In the genomic region with DNA sequence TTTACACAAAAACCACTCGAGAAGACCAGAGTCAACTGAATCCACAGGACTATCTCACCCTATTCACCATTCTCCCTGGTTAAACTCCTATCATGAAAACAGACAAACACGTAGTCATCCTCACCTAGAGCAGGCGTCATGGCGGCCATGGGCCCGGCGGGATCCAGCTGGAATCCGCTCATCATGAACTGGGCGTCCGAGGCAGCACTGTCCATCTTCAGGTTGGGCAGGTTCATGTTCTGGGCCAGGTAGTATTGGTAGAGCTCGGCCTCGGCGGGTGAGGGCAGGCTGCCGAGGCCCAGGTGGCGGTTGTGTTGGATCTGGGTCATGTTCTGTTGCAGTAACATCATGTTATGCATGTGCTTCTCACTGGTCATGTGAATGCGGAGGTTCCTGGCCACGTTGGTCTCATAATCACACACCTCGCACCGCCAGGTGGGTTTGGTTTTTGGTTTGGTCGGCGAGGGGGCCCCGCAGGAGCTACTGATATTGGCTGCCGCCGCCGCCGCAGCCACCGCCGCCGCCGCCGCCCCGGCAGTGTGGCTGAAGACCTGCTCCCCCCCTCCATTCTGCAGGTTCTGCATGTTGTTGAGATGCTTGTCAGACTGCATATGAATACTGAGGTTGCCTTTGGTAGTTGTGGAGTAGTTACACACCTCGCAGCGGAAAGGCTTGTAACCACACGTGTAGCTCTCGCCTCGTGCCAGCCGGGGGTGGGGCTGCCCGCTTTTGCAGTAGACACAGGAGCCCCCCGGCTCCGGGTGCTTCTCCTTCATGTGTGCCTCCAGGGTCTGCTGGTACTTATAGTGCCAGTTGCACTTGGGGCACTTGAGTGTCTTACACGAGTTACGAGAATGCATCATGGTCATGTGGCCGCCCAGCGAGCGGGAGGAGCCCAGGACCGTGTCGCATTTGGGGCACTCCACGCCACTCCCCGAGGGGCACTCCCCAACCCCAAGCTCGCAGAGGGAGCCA, we compare ENCODE assay signal across 15 cellular contexts.
A peak's percentile ranks its signal among the peaks of the same experiment; 100 is the strongest.
DNase-seq lines count a peak whose midpoint lies in the region; ATAC-seq and TF ChIP-seq lines count a peak whose summit lies in the region.
"Had no signal": no experiment of that assay in that cellular context is flagged by ENCODE, and none has a peak within 500 bp of the region (broad histone marks: within the 10 kb centered on the region; RNA-seq: fewer than 3 reads in every experiment).

No MANE protein-coding gene starts in this region.

- H2AFZ ChIP-seq in neural cell (ENCODE audit: low read depth, low read length) (no peak overlapping the region), SK-N-SH (ENCODE audit: low read depth) (no peak overlapping the region)
- H2AFZ ChIP-seq: GM23248 had no signal

- intact Hi-C loops in Panc1 (cut with micrococcal nuclease; ENCODE audit: unreplicated experiment) (no loop called here), sciatic nerve (cut with DNase I) (no loop called here)

- no peaks in the 10 kb centered on the region for H3K9me3 ChIP-seq in Panc1 (ENCODE audit: control insufficient read depth, insufficient read depth, low read depth, low read length)
- no peaks in the 10 kb centered on the region for H3K9me3 ChIP-seq in neural cell (ENCODE audit: low read length)
- H3K9me3 ChIP-seq in SK-N-SH, result no peaks in the 10 kb centered on the region
- H3K9me3 ChIP-seq: A549 had no signal

- H3K27me3 ChIP-seq in Panc1 (ENCODE audit: control insufficient read depth, insufficient read depth, low read length) (no peaks in the 10 kb centered on the region), neural cell (ENCODE audit: insufficient read depth, low read depth, low read length) (no peaks in the 10 kb centered on the region), SK-N-SH (ENCODE audit: insufficient read depth) (no peaks in the 10 kb centered on the region)

- DNase-seq in GM20000 (ENCODE audit: low spot score) (peak; percentile 42), Panc1 (ENCODE audit: low read depth, low spot score) (no peak), sciatic nerve (ENCODE audit: low spot score) (peak; percentile 38), SK-N-SH (no peak), NCI-H524 (lab: John Stamatoyannopoulos, UW) (no peak)
- DNase-seq: CD8-positive, alpha-beta T cell; COR-L47; DMS153; GF-D8; GM23248 had no signal

- H4K20me1 ChIP-seq in neural cell (ENCODE audit: insufficient read depth), result peaks cover 97% of the 10 kb centered on the region
- H4K20me1 ChIP-seq in SK-N-SH (ENCODE audit: insufficient read depth), result peaks cover 18% of the 10 kb centered on the region

- 98% methylated on average over 9 of the region's 50 CpGs for WGBS in SK-N-SH (ENCODE audit: low lambda C conversion rate)

- no peak for TF ChIP-seq RAD21 in neural cell (conservative IDR thresholded peaks at IDR 0.05)
- TF ChIP-seq RAD21 in SK-N-SH (IDR thresholded peaks at IDR 0.05; ENCODE audit: low read length), result no peak

- TF ChIP-seq CTCF in GM20000 (IDR thresholded peaks at IDR 0.05; ENCODE audit: extremely low read depth, missing control alignments), result no peak
- TF ChIP-seq CTCF in Panc1 (IDR thresholded peaks at IDR 0.05), result no peak
- TF ChIP-seq CTCF in neural cell (IDR thresholded peaks at IDR 0.05; ENCODE audit: poor library complexity, severe bottlenecking), result no peak
- TF ChIP-seq CTCF in SK-N-SH (IDR thresholded peaks at IDR 0.05), result no peak

- H3K9ac ChIP-seq in neural cell (ENCODE audit: low read length), result no peak overlapping the region
- H3K9ac ChIP-seq in SK-N-SH, result no peak overlapping the region
- H3K9ac ChIP-seq: GM23248 had no signal

- H3K4me1 ChIP-seq in Panc1 (ENCODE audit: control insufficient read depth, insufficient read depth, low read length), result no peaks in the 10 kb centered on the region
- H3K4me1 ChIP-seq in SK-N-SH (ENCODE audit: control insufficient read depth in 1 of 2, insufficient read depth in 2 of 2, low read depth in 1 of 2, low read length in 1 of 2), result peaks cover 8 to 34% of the 10 kb centered on the region in 2 experiments; a peak in 3 of 4 replicates
- H3K4me1 ChIP-seq: A549 had no signal

- H3K36me3 ChIP-seq in Panc1 (ENCODE audit: control insufficient read depth, insufficient read depth, low read length) (no peaks in the 10 kb centered on the region), neural cell (ENCODE audit: insufficient read depth, low read length) (peaks cover 32% of the 10 kb centered on the region), SK-N-SH (replicated peaks in 1 of 2; ENCODE audit: control insufficient read depth in 1 of 2, insufficient read depth in 2 of 2, low read length in 1 of 2) (peaks cover 10 to 32% of the 10 kb centered on the region in 2 experiments)

- no peak for ATAC-seq in Panc1
- ATAC-seq in sciatic nerve, result no peak
- no peak for ATAC-seq in SK-N-SH treated with all-trans-retinoic acid at 6 μM for 48 hours
- ATAC-seq: A549; CD8-positive, alpha-beta T cell; HCT116 had no signal

- BruUV-seq in Panc1 (replicated peaks; lab: Mats Ljungman, UMichigan), result TSS peak; percentile 87

- H3F3A ChIP-seq in neural cell (ENCODE audit: insufficient read depth, low read length, poor library complexity, severe bottlenecking) (peaks cover 3% of the 10 kb centered on the region), SK-N-SH (replicated peaks; ENCODE audit: insufficient read depth) (peaks cover 12% of the 10 kb centered on the region)

- TF ChIP-seq EP300 in neural cell (conservative IDR thresholded peaks at IDR 0.05; ENCODE audit: poor library complexity, severe bottlenecking) (no peak), SK-N-SH (IDR thresholded peaks at IDR 0.05; ENCODE audit: borderline replicate concordance in 1 of 2, low read depth in 1 of 2, low read length in 1 of 2) (no peak)

- H3K4me3 ChIP-seq in Panc1 (ENCODE audit: low read depth in 2 of 2, low read length in 2 of 2) (no peak overlapping the region), neural cell (ENCODE audit: low read length) (no peak overlapping the region), SK-N-SH (ENCODE audit: low read depth in 2 of 2, low read length in 1 of 2) (no peak overlapping the region)
- H3K4me3 ChIP-seq: A549, GM23248 had no signal

- no peaks in the 10 kb centered on the region for H3K9me2 ChIP-seq in neural cell (ENCODE audit: insufficient read depth, low read length)
- no peaks in the 10 kb centered on the region for H3K9me2 ChIP-seq in SK-N-SH

- in situ Hi-C loops in Panc1 (cut with HindIII; ENCODE audit: low pct_unique_long_range_greater_than_20kb, low sequenced_read_pairs), result no loop called here

- CTCF ChIA-PET in Panc1 (lab: Charles Lee), result no interaction called here
- CTCF ChIA-PET in SK-N-SH (lab: Yijun Ruan, JAX), result no interaction called here

- H3K4me2 ChIP-seq in neural cell (ENCODE audit: low read length), result no peak overlapping the region
- no peak overlapping the region for H3K4me2 ChIP-seq in SK-N-SH
- H3K4me2 ChIP-seq: A549 had no signal

- H3K79me2 ChIP-seq in neural cell (replicated peaks; ENCODE audit: insufficient read depth, low read length) (peaks cover 98% of the 10 kb centered on the region), SK-N-SH (ENCODE audit: insufficient read depth) (peaks cover 59% of the 10 kb centered on the region)

- POLR2A ChIA-PET in Panc1 (lab: Charles Lee) (no interaction called here), SK-N-SH (lab: Yijun Ruan, JAX) (no interaction called here)

- H3K27ac ChIP-seq in Panc1 (ENCODE audit: low read length), result no peak overlapping the region
- no peak overlapping the region for H3K27ac ChIP-seq in neural cell (ENCODE audit: low read length)
- no peak overlapping the region for H3K27ac ChIP-seq in SK-N-SH (ENCODE audit: low read depth in 2 of 2, low read length in 1 of 2)
- H3K27ac ChIP-seq: A549, GM23248, HL-60 had no signal

TF ChIP-seq in SK-N-SH, 30 proteins besides CTCF, POLR2A, EP300 and RAD21:
- TF ChIP-seq, protein P1, sequence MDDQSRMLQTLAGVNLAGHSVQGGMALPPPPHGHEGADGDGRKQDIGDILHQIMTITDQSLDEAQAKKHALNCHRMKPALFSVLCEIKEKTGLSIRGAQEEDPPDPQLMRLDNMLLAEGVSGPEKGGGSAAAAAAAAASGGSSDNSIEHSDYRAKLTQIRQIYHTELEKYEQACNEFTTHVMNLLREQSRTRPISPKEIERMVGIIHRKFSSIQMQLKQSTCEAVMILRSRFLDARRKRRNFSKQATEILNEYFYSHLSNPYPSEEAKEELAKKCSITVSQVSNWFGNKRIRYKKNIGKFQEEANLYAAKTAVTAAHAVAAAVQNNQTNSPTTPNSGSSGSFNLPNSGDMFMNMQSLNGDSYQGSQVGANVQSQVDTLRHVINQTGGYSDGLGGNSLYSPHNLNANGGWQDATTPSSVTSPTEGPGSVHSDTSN (IDR thresholded peaks at IDR 0.05), result no peak
- TF ChIP-seq YY1 (IDR thresholded peaks at IDR 0.05; ENCODE audit: low read depth) (no peak), SMC3 (IDR thresholded peaks at IDR 0.05; ENCODE audit: low read depth, low read length) (no peak), TAF1 (IDR thresholded peaks at IDR 0.05; ENCODE audit: borderline replicate concordance, low read depth, low read length) (no peak), RFX5 (IDR thresholded peaks at IDR 0.05; ENCODE audit: low read length) (no peak)
- TF ChIP-seq, protein P2, sequence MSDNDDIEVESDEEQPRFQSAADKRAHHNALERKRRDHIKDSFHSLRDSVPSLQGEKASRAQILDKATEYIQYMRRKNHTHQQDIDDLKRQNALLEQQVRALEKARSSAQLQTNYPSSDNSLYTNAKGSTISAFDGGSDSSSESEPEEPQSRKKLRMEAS (IDR thresholded peaks at IDR 0.05; ENCODE audit: low read depth), result no peak

TF ChIP-seq in SK-N-SH treated with all-trans-retinoic acid at 6 μM for 48 hours, 23 proteins besides CTCF, POLR2A, EP300 and RAD21 (continues in another document):
- TF ChIP-seq, protein P3, sequence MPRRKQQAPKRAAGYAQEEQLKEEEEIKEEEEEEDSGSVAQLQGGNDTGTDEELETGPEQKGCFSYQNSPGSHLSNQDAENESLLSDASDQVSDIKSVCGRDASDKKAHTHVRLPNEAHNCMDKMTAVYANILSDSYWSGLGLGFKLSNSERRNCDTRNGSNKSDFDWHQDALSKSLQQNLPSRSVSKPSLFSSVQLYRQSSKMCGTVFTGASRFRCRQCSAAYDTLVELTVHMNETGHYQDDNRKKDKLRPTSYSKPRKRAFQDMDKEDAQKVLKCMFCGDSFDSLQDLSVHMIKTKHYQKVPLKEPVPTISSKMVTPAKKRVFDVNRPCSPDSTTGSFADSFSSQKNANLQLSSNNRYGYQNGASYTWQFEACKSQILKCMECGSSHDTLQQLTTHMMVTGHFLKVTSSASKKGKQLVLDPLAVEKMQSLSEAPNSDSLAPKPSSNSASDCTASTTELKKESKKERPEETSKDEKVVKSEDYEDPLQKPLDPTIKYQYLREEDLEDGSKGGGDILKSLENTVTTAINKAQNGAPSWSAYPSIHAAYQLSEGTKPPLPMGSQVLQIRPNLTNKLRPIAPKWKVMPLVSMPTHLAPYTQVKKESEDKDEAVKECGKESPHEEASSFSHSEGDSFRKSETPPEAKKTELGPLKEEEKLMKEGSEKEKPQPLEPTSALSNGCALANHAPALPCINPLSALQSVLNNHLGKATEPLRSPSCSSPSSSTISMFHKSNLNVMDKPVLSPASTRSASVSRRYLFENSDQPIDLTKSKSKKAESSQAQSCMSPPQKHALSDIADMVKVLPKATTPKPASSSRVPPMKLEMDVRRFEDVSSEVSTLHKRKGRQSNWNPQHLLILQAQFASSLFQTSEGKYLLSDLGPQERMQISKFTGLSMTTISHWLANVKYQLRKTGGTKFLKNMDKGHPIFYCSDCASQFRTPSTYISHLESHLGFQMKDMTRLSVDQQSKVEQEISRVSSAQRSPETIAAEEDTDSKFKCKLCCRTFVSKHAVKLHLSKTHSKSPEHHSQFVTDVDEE (CRISPR knock-in tag; IDR thresholded peaks at IDR 0.05), result no peak
- no peak for TF ChIP-seq RARB (CRISPR knock-in tag; IDR thresholded peaks at IDR 0.05)

Comparison
In these comparisons a context has a peak if more than half of its experiments do, and no peak if none do; other contexts are left out.
1. DNase-seq: peak in GM20000 (single experiment) and sciatic nerve (single experiment); none in Panc1 (single experiment), SK-N-SH (single experiment) and NCI-H524 (0 of 2).